Comparison of ENCODE assay signal across 24 cellular contexts in genomic region chr2:27808418-27808817, GRCh38. TPM values are rescaled to one million over a fixed set of nuclear protein-coding genes. Genes with fewer than 3 reads are reported as not detected.
DNase-seq lines count a peak whose midpoint lies in the region; ATAC-seq, FAIRE-seq and TF ChIP-seq lines count a peak whose summit lies in the region.
"Had no signal": no experiment of that assay in that cellular context is flagged by ENCODE, and none has a peak within 500 bp of the region (broad histone marks: within the 10 kb centered on the region; RNA-seq: fewer than 3 reads in every experiment).

No MANE protein-coding gene starts in this region.

- H4K12ac ChIP-seq in trophoblast cell (ENCODE audit: low read depth, low read length), result no peak overlapping the region

- H2BK5ac ChIP-seq in trophoblast cell (ENCODE audit: low read depth, low read length, poor library complexity), result no peak overlapping the region

- no peak overlapping the region for H2BK12ac ChIP-seq in trophoblast cell (ENCODE audit: low read length)

- H3K4me3 Mint-ChIP-seq in activated T-helper 17 cell treated with anti-CD3 and anti-CD28 coated beads, Interleukin-2, amount 50 U/mL, for 72 hours, result no peak overlapping the region
- H3K4me3 Mint-ChIP-seq: CD8-positive, alpha-beta T cell had no signal

- H3K4me3 ChIP-seq in HepG2 (replicated peaks in 1 of 3; ENCODE audit: insufficient read depth in 1 of 3, low read depth in 2 of 3, low read length in 3 of 3) (no peak overlapping the region), right lobe of liver (no peak overlapping the region), trophoblast cell (ENCODE audit: low read depth, low read length) (no peak overlapping the region)
- H3K4me3 ChIP-seq: GM12878 had no signal

- H3K36me3 Mint-ChIP-seq in activated T-helper 17 cell treated with anti-CD3 and anti-CD28 coated beads, Interleukin-2, amount 50 U/mL, for 72 hours (ENCODE audit: low read depth), result no peaks in the 10 kb centered on the region
- H3K36me3 Mint-ChIP-seq: CD8-positive, alpha-beta T cell had no signal

- no peak for FAIRE-seq in HepG2 (lab: Jason Lieb, UNC)
- FAIRE-seq: GM12878, H1 had no signal

- H3K4me1 Mint-ChIP-seq in activated T-helper 17 cell treated with anti-CD3 and anti-CD28 coated beads, Interleukin-2, amount 50 U/mL, for 72 hours, result peaks cover 5% of the 10 kb centered on the region

- no peak overlapping the region for H2AK5ac ChIP-seq in trophoblast cell (ENCODE audit: low read length)

- no peak for TF ChIP-seq RAD21 in HepG2 (CRISPR knock-in tag; IDR thresholded peaks at IDR 0.05)

- 31% methylated on average over 2 of the region's 2 CpGs for WGBS in HepG2 (ENCODE audit: low lambda C conversion rate)
- no CpG with 5 or more reads among the region's 2 CpGs for WGBS in right lobe of liver (ENCODE audit: insufficient coverage, low coverage, low lambda C conversion rate, missing lambda C conversion rate)
- no CpG with 5 or more reads among the region's 2 CpGs for WGBS in trophoblast cell (ENCODE audit: extremely low coverage, insufficient coverage, insufficient read length)

- CTCF ChIA-PET in HepG2 (lab: Yijun Ruan, JAX; ENCODE audit: low intra/inter-chr PET ratio, low total read pairs), result interaction anchor here (1.5 to 1.6 kb wide), 2 partner anchors 588 to 644 kb away, joined by 5 read pairs; no protein-coding TSS in a partner anchor

- no peaks in the 10 kb centered on the region for H3K27me3 ChIP-seq in HepG2 (ENCODE audit: control insufficient read depth in 1 of 2, insufficient read depth in 2 of 2, low read length in 2 of 2)
- no peaks in the 10 kb centered on the region for H3K27me3 ChIP-seq in right lobe of liver
- H3K27me3 ChIP-seq in trophoblast cell (ENCODE audit: insufficient read depth, low read length), result no peaks in the 10 kb centered on the region

- peak; percentile 72 for ATAC-seq in HepG2
- ATAC-seq in right lobe of liver, result no peak
- no peak for ATAC-seq in activated T-helper 17 cell treated with anti-CD3 and anti-CD28 coated beads, Interleukin-2, amount 50 U/mL, for 72 hours (replicated peaks)
- ATAC-seq: CD8-positive, alpha-beta T cell; GM12878; PC-3 had no signal

- TF ChIP-seq POLR2A in HepG2 (IDR thresholded peaks at IDR 0.05; ENCODE audit: insufficient read depth in 1 of 2, low read depth in 2 of 2, low read length in 2 of 2) (no peak), right lobe of liver (IDR thresholded peaks at IDR 0.05) (no peak)

- H3K9ac ChIP-seq in HepG2 (ENCODE audit: insufficient read depth, low read depth, low read length) (no peak overlapping the region), trophoblast cell (ENCODE audit: low read length) (no peak overlapping the region)

- H4K20me1 ChIP-seq in HepG2 (ENCODE audit: insufficient read depth, low read length), result no peaks in the 10 kb centered on the region

- H4K8ac ChIP-seq in trophoblast cell (ENCODE audit: low read depth, low read length), result no peak overlapping the region

- H3K27me3 Mint-ChIP-seq in activated T-helper 17 cell treated with anti-CD3 and anti-CD28 coated beads, Interleukin-2, amount 50 U/mL, for 72 hours, result no peaks in the 10 kb centered on the region

- H3K27ac ChIP-seq in HepG2 (ENCODE audit: extremely low read length, insufficient read depth, low read length) (no peak overlapping the region), right lobe of liver (no peak overlapping the region), trophoblast cell (ENCODE audit: low read depth, low read length) (no peak overlapping the region)

- no peak overlapping the region for H4K91ac ChIP-seq in trophoblast cell (ENCODE audit: low read depth, low read length)

- TF ChIP-seq EP300 in HepG2 (IDR thresholded peaks at IDR 0.05; ENCODE audit: low read depth in 2 of 2, low read length in 2 of 2), result no peak
- no peak for TF ChIP-seq EP300 in HepG2 (CRISPR knock-in tag; IDR thresholded peaks at IDR 0.05; ENCODE audit: borderline replicate concordance)

- H3K9me3 Mint-ChIP-seq in activated T-helper 17 cell treated with anti-CD3 and anti-CD28 coated beads, Interleukin-2, amount 50 U/mL, for 72 hours, result no peaks in the 10 kb centered on the region
- H3K9me3 Mint-ChIP-seq: CD8-positive, alpha-beta T cell had no signal

- no peaks in the 10 kb centered on the region for H3K9me3 ChIP-seq in HepG2 (ENCODE audit: low read length)
- no peaks in the 10 kb centered on the region for H3K9me3 ChIP-seq in right lobe of liver
- no peaks in the 10 kb centered on the region for H3K9me3 ChIP-seq in trophoblast cell (ENCODE audit: insufficient read depth, low read depth, low read length)

- H3K27ac Mint-ChIP-seq in activated T-helper 17 cell treated with anti-CD3 and anti-CD28 coated beads, Interleukin-2, amount 50 U/mL, for 72 hours, result peak overlapping the region; percentile 44
- H3K27ac Mint-ChIP-seq: CD8-positive, alpha-beta T cell had no signal

- H2AFZ ChIP-seq in HepG2 (ENCODE audit: low read length), result no peak overlapping the region
- H2AFZ ChIP-seq in trophoblast cell (ENCODE audit: insufficient read depth, low read length, poor library complexity), result no peak overlapping the region

- H3K4ac ChIP-seq in trophoblast cell (ENCODE audit: low read depth, low read length), result no peak overlapping the region

- intact Hi-C loops in HepG2 (cut with micrococcal nuclease; ENCODE audit: unreplicated experiment), result loop anchor here (10.0 kb wide), 1 partner anchor 196 kb away; no protein-coding TSS in a partner anchor
- intact Hi-C loops in right lobe of liver (cut with DNase I), result no loop called here

- H3K18ac ChIP-seq in trophoblast cell (ENCODE audit: low read length), result no peak overlapping the region

- H3K36me3 ChIP-seq in HepG2 (replicated peaks in 1 of 2; ENCODE audit: control insufficient read depth in 1 of 2, insufficient read depth in 2 of 2, low read length in 2 of 2), result no peaks in the 10 kb centered on the region
- H3K36me3 ChIP-seq in right lobe of liver, result no peaks in the 10 kb centered on the region
- no peaks in the 10 kb centered on the region for H3K36me3 ChIP-seq in trophoblast cell (ENCODE audit: control insufficient read depth in 1 of 2, insufficient read depth in 2 of 2, low read length in 2 of 2)

- H3K4me1 ChIP-seq in HepG2 (ENCODE audit: insufficient read depth, low read length), result peaks cover 15% of the 10 kb centered on the region
- no peaks in the 10 kb centered on the region for H3K4me1 ChIP-seq in right lobe of liver
- no peaks in the 10 kb centered on the region for H3K4me1 ChIP-seq in trophoblast cell (ENCODE audit: control insufficient read depth in 1 of 2, insufficient read depth in 2 of 2, low read length in 2 of 2)

- H3K79me2 ChIP-seq in HepG2 (ENCODE audit: insufficient read depth, low read length), result no peaks in the 10 kb centered on the region
- no peaks in the 10 kb centered on the region for H3K79me2 ChIP-seq in trophoblast cell (ENCODE audit: control insufficient read depth, insufficient read depth, low read length, poor library complexity)

- in situ Hi-C loops in HepG2 (cut with HindIII; ENCODE audit: extremely low pct_ligation_motif_present, low pct_unique_long_range_greater_than_20kb), result no loop called here

- no peak for DNase-seq in HepG2 (ENCODE audit: low spot score)
- DNase-seq in right lobe of liver, result no peak
- no peak for DNase-seq in trophoblast cell
- no peak for DNase-seq in activated CD4-positive, alpha-beta T cell treated with anti-CD3 and anti-CD28 coated beads, Interleukin-2, amount 50 U/mL, for 4 hours
- no peak for DNase-seq in NOMO-1 (lab: John Stamatoyannopoulos, UW; ENCODE audit: unreplicated experiment in 2 of 2)
- no peak for DNase-seq in UCSD-AML1 (lab: John Stamatoyannopoulos, UW; ENCODE audit: unreplicated experiment)
- DNase-seq: AML-193; C1 segment of cervical spinal cord; CD8-positive, alpha-beta T cell; DMS 273 treated with DMSO at 0.1 percent for 48 hours; DMS79; EL; GDM1; HCEC 1CT; NCI-H1092 treated with DMSO at 0.1 percent for 48 hours; NCI-H1436 treated with DMSO at 0.1 percent for 48 hours; NCI-H1930; NCI-H2107; NCI-H524; NCI-H748 treated with DMSO at 0.1 percent for 48 hours; PC-3 had no signal

- H3K4me2 ChIP-seq in HepG2 (ENCODE audit: low read depth, low read length) (no peak overlapping the region), trophoblast cell (ENCODE audit: low read length) (no peak overlapping the region)

- peak overlapping the region; percentile 37 for H3K23ac ChIP-seq in trophoblast cell (ENCODE audit: low read length)

- POLR2A ChIA-PET in HepG2 (lab: Yijun Ruan, JAX), result no interaction called here

- no TSS peak for BruUV-seq in HepG2 (replicated peaks; lab: Mats Ljungman, UMichigan)

- no peak for TF ChIP-seq CTCF in HepG2 (CRISPR knock-in tag; IDR thresholded peaks at IDR 0.05)
- TF ChIP-seq CTCF in right lobe of liver (IDR thresholded peaks at IDR 0.05), result no peak

- H2BK120ac ChIP-seq in trophoblast cell (ENCODE audit: insufficient read depth, low read length, poor library complexity), result no peak overlapping the region

- no peaks in the 10 kb centered on the region for H3K79me1 ChIP-seq in trophoblast cell (ENCODE audit: low read length)

- H3K14ac ChIP-seq in trophoblast cell (ENCODE audit: low read length), result no peak overlapping the region

RNA-seq across cellular contexts. Expression of gene MRPL33, which starts 36.9 kb away (rescaled TPM):
- total RNA-seq in HepG2 (2016; rRNA removed; fragmentation: Illumina TruSeq; extraction: Trizol) (218 and 227 TPM in 2 replicates), right lobe of liver (10 to 100 TPM; 28.9 to 63.4 (median 36.0) TPM)
- 206 and 269 TPM in 2 replicates for total RNA-seq in HepG2 (2016; cell fraction: cytosol; rRNA removed; fragmentation: Illumina TruSeq; extraction: Trizol; ENCODE audit: low read depth)
- 231 and 234 TPM in 2 replicates for total RNA-seq in HepG2 (2016; cell fraction: insoluble cytoplasmic fraction; rRNA removed; fragmentation: Illumina TruSeq; extraction: Trizol)
- total RNA-seq in HepG2 (2016; cell fraction: membrane; rRNA removed; fragmentation: Illumina TruSeq; extraction: Trizol), result 210 and 239 TPM in 2 replicates
- 93.8 and 105 TPM in 2 replicates for total RNA-seq in HepG2 (2016; cell fraction: nucleus; rRNA removed; fragmentation: Illumina TruSeq; extraction: Trizol)
- polyA plus RNA-seq in HepG2 (2011; rRNA removed), result 54.9 and 69.7 TPM in 2 replicates
- 29.2 and 44.3 TPM in 2 replicates for polyA plus RNA-seq in HepG2 (2011; cell fraction: cytosol; rRNA removed)
- polyA plus RNA-seq in HepG2 (2011; cell fraction: nucleus; rRNA removed), result 19.7 and 29.3 TPM in 2 replicates
- polyA plus RNA-seq in HepG2 (2012), result 135 and 250 TPM in 2 replicates
- polyA plus RNA-seq in HepG2 (2016; cell fraction: cytosol; fragmentation: Illumina TruSeq; extraction: Trizol; ENCODE audit: low read depth), result 238 and 374 TPM in 2 replicates
- 240 and 279 TPM in 2 replicates for polyA plus RNA-seq in HepG2 (2016; cell fraction: insoluble cytoplasmic fraction; fragmentation: Illumina TruSeq; extraction: Trizol; ENCODE audit: low read depth)
- 207 and 271 TPM in 2 replicates for polyA plus RNA-seq in HepG2 (2016; cell fraction: membrane; fragmentation: Illumina TruSeq; extraction: Trizol; ENCODE audit: low read depth)
- polyA plus RNA-seq in HepG2 (2016; cell fraction: nucleus; fragmentation: Illumina TruSeq; extraction: Trizol; ENCODE audit: insufficient read depth, low read depth), result 189 and 213 TPM in 2 replicates
- polyA minus RNA-seq in HepG2 (2011; rRNA and poly(A)+ RNA removed; ENCODE audit: low replicate concordance), result 1.6 and 6.6 TPM in 2 replicates
- 17.9 and 19.8 TPM in 2 replicates for polyA minus RNA-seq in HepG2 (2011; cell fraction: cytosol; rRNA and poly(A)+ RNA removed)
- polyA minus RNA-seq in HepG2 (2011; cell fraction: nucleus; rRNA and poly(A)+ RNA removed), result 35.8 and 39.4 TPM in 2 replicates
- 10 to 100 TPM; 53.1 to 76.3 TPM for total RNA-seq in activated T-helper 17 cell treated with anti-CD3 and anti-CD28 coated beads, Interleukin-2, amount 50 U/mL, for 72 hours
- 276 and 290 TPM in 2 replicates for polyA plus RNA-seq in trophoblast cell (2013)
